In genomic region chr11:44601471-44602370, GRCh38 we compare ENCODE assay signal across 1 cellular context.
TF ChIP-seq lines count a peak whose summit lies in the region.

No MANE protein-coding gene starts in this region.

TF ChIP-seq in GM12878, 131 proteins besides CTCF, POLR2A, EP300 and RAD21 (continued from another document):
- TF ChIP-seq, protein P1, sequence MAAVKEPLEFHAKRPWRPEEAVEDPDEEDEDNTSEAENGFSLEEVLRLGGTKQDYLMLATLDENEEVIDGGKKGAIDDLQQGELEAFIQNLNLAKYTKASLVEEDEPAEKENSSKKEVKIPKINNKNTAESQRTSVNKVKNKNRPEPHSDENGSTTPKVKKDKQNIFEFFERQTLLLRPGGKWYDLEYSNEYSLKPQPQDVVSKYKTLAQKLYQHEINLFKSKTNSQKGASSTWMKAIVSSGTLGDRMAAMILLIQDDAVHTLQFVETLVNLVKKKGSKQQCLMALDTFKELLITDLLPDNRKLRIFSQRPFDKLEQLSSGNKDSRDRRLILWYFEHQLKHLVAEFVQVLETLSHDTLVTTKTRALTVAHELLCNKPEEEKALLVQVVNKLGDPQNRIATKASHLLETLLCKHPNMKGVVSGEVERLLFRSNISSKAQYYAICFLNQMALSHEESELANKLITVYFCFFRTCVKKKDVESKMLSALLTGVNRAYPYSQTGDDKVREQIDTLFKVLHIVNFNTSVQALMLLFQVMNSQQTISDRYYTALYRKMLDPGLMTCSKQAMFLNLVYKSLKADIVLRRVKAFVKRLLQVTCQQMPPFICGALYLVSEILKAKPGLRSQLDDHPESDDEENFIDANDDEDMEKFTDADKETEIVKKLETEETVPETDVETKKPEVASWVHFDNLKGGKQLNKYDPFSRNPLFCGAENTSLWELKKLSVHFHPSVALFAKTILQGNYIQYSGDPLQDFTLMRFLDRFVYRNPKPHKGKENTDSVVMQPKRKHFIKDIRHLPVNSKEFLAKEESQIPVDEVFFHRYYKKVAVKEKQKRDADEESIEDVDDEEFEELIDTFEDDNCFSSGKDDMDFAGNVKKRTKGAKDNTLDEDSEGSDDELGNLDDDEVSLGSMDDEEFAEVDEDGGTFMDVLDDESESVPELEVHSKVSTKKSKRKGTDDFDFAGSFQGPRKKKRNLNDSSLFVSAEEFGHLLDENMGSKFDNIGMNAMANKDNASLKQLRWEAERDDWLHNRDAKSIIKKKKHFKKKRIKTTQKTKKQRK (IDR thresholded peaks at IDR 0.05; ENCODE audit: low read depth, low read length) = no peak
- TF ChIP-seq, protein P2, sequence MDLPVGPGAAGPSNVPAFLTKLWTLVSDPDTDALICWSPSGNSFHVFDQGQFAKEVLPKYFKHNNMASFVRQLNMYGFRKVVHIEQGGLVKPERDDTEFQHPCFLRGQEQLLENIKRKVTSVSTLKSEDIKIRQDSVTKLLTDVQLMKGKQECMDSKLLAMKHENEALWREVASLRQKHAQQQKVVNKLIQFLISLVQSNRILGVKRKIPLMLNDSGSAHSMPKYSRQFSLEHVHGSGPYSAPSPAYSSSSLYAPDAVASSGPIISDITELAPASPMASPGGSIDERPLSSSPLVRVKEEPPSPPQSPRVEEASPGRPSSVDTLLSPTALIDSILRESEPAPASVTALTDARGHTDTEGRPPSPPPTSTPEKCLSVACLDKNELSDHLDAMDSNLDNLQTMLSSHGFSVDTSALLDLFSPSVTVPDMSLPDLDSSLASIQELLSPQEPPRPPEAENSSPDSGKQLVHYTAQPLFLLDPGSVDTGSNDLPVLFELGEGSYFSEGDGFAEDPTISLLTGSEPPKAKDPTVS (IDR thresholded peaks at IDR 0.05; ENCODE audit: low read depth, low read length) = no peak
- no peak for TF ChIP-seq IRF5 (IDR thresholded peaks at IDR 0.05; ENCODE audit: borderline replicate concordance)
- TF ChIP-seq NBN (IDR thresholded peaks at IDR 0.05) = no peak; the same call in 1 of the 2 replicates
- no peak for TF ChIP-seq SP1 (IDR thresholded peaks at IDR 0.05; ENCODE audit: low read depth, low read length)
- TF ChIP-seq KDM1A (IDR thresholded peaks at IDR 0.05; ENCODE audit: borderline replicate concordance) = no peak
- peak; percentile 23 for TF ChIP-seq RELA (IDR thresholded peaks at IDR 0.05; ENCODE audit: borderline replicate concordance, partially characterized antibody)
- TF ChIP-seq RBBP5 (conservative IDR thresholded peaks at IDR 0.05) = no peak
- no peak for TF ChIP-seq ZBTB4 (CRISPR knock-in tag; IDR thresholded peaks at IDR 0.05)
- TF ChIP-seq ESRRA (IDR thresholded peaks at IDR 0.05; ENCODE audit: low read length) = no peak
- TF ChIP-seq BRCA1 (IDR thresholded peaks at IDR 0.05; ENCODE audit: low read depth, low read length) = no peak
- TF ChIP-seq MYB (IDR thresholded peaks at IDR 0.05; ENCODE audit: borderline replicate concordance, low read depth, low read length) = no peak
- TF ChIP-seq ZBTB40 (IDR thresholded peaks at IDR 0.05; ENCODE audit: borderline replicate concordance) = no peak
- TF ChIP-seq CEBPB (IDR thresholded peaks at IDR 0.05; ENCODE audit: borderline replicate concordance in 1 of 2, low read depth in 2 of 2, low read length in 2 of 2) = no peak
- no peak; the same call in 1 of the 2 replicates for TF ChIP-seq RB1 (IDR thresholded peaks at IDR 0.05; ENCODE audit: borderline replicate concordance)
